28 cellular contexts compared by ENCODE assay signal in genomic region chr7:906776-907157, GRCh38. TPM values are rescaled to one million over a fixed set of nuclear protein-coding genes. Genes with fewer than 3 reads are reported as not detected.
DNase-seq lines count a peak whose midpoint lies in the region; TF ChIP-seq lines count a peak whose summit lies in the region.
"Had no signal": no experiment of that assay in that cellular context is flagged by ENCODE, and none has a peak within 500 bp of the region (broad histone marks: within the 10 kb centered on the region; RNA-seq: fewer than 3 reads in every experiment).

No MANE protein-coding gene starts in this region.

- no peak overlapping the region for H3K4ac ChIP-seq in neuronal stem cell (ENCODE audit: low read length)

- peak overlapping the region; percentile 43 for H3K23ac ChIP-seq in neuronal stem cell (ENCODE audit: low read depth, low read length, poor library complexity)

- H3K9me3 Mint-ChIP-seq in CD14-positive monocyte = no peaks in the 10 kb centered on the region
- H3K9me3 Mint-ChIP-seq: endodermal cell, immature natural killer cell, nephron progenitor cell had no signal

- no peaks in the 10 kb centered on the region for H3K27me3 Mint-ChIP-seq in CD14-positive monocyte (ENCODE audit: low read depth in 3 of 3)

- WGBS in neuronal stem cell (ENCODE audit: extremely low coverage in 2 of 2, insufficient read length in 2 of 2, insufficient replicate concordance in 1 of 2), 2 donors = no CpG with 5 or more reads among the region's 10 CpGs

- H2AK5ac ChIP-seq in neuronal stem cell (ENCODE audit: low read depth, low read length) = peak overlapping the region; percentile 97

- peaks cover 7% of the 10 kb centered on the region for H3K79me1 ChIP-seq in neuronal stem cell (ENCODE audit: low read depth, low read length)

- no peak for TF ChIP-seq CTCF in CD14-positive monocyte (IDR thresholded peaks at IDR 0.05)

- H3K27ac ChIP-seq in Karpas-422 (ENCODE audit: low read length) = no peak overlapping the region
- peak overlapping the region; percentile 82 for H3K27ac ChIP-seq in angular gyrus (ENCODE audit: low read depth, low read length)
- no peak overlapping the region for H3K27ac ChIP-seq in neuronal stem cell (replicated peaks; ENCODE audit: low read length)
- H3K27ac ChIP-seq: adrenal gland, sigmoid colon, stomach, transverse colon, VCaP had no signal

- peak overlapping the region; percentile 64 for H3K18ac ChIP-seq in neuronal stem cell (ENCODE audit: low read length)

- H3K27me3 ChIP-seq in Karpas-422 (ENCODE audit: low read length) (no peaks in the 10 kb centered on the region), neuronal stem cell (ENCODE audit: control insufficient read depth in 3 of 3, insufficient read depth in 3 of 3, low read depth in 1 of 3, low read length in 3 of 3) (peaks cover 3 to 50% (median 21%) of the 10 kb centered on the region in 3 experiments)
- H3K27me3 ChIP-seq: adrenal gland, esophagus muscularis mucosa, sigmoid colon, stomach, transverse colon had no signal

- H3K4me3 ChIP-seq in Karpas-422 (ENCODE audit: low read length) (no peak overlapping the region), neuronal stem cell (ENCODE audit: low read length in 2 of 2) (no peak overlapping the region)
- H3K4me3 ChIP-seq: adrenal gland, coronary artery, esophagus muscularis mucosa, sigmoid colon, stomach, transverse colon had no signal

- H4K8ac ChIP-seq in neuronal stem cell (ENCODE audit: low read depth, low read length) = no peak overlapping the region

- H3K36me3 ChIP-seq in Karpas-422 (ENCODE audit: insufficient read depth, low read length) = no peaks in the 10 kb centered on the region
- no peaks in the 10 kb centered on the region for H3K36me3 ChIP-seq in neuronal stem cell (replicated peaks in 1 of 2; ENCODE audit: control insufficient read depth in 2 of 2, insufficient read depth in 2 of 2, low read length in 2 of 2)
- H3K36me3 ChIP-seq: adrenal gland, transverse colon had no signal

- H2BK12ac ChIP-seq in neuronal stem cell (ENCODE audit: low read length) = no peak overlapping the region

- H2AFZ ChIP-seq in Karpas-422 (ENCODE audit: low read length) = no peak overlapping the region
- no peak overlapping the region for H2AFZ ChIP-seq in neuronal stem cell (ENCODE audit: low read length)

- no peak overlapping the region for H3K14ac ChIP-seq in neuronal stem cell (ENCODE audit: low read length)

- H4K20me1 ChIP-seq in Karpas-422 (ENCODE audit: insufficient read depth, low read depth, low read length) = 0 out of 2 replicates have a peak, but pooled peaks cover 7% of the 10 kb centered on the region

- H3K4me1 ChIP-seq in Karpas-422 (ENCODE audit: low read length) = peaks cover 16% of the 10 kb centered on the region
- H3K4me1 ChIP-seq in neuronal stem cell (ENCODE audit: control insufficient read depth in 2 of 2, insufficient read depth in 1 of 2, low read depth in 1 of 2, low read length in 2 of 2) = no peaks in the 10 kb centered on the region

- no peak overlapping the region for H2BK5ac ChIP-seq in neuronal stem cell (ENCODE audit: low read length)

- peak overlapping the region in 4 of 7 donors; percentile 46 to 80 (median 72) for H3K27ac Mint-ChIP-seq in CD14-positive monocyte
- H3K27ac Mint-ChIP-seq: endodermal cell, immature natural killer cell, nephron progenitor cell had no signal

- H3K36me3 Mint-ChIP-seq in CD14-positive monocyte = peaks cover 15 to 37% of the 10 kb centered on the region in 2 donors

- H3K79me2 ChIP-seq in Karpas-422 (ENCODE audit: low read length) = no peaks in the 10 kb centered on the region

- H3K9me2 ChIP-seq in Karpas-422 (replicated peaks; ENCODE audit: insufficient read depth, low read length) = no peaks in the 10 kb centered on the region
- H3K9me2 ChIP-seq: SK-N-SH had no signal

- H3K9ac ChIP-seq in Karpas-422 (ENCODE audit: low read length) (no peak overlapping the region), neuronal stem cell (ENCODE audit: low read depth, low read length, poor library complexity) (no peak overlapping the region)
- H3K9ac ChIP-seq: SK-N-SH had no signal

- no peak overlapping the region for H3K4me2 ChIP-seq in Karpas-422 (ENCODE audit: low read depth, low read length, poor library complexity, severe bottlenecking)
- no peak overlapping the region for H3K4me2 ChIP-seq in neuronal stem cell (ENCODE audit: insufficient read depth, low read length, poor library complexity, severe bottlenecking)
- H3K4me2 ChIP-seq: SK-N-SH had no signal

- DNase-seq in CD14-positive monocyte (ENCODE audit: low spot score) (no peak), Karpas-422 (peak; percentile 54), neuronal stem cell (ENCODE audit: low spot score) (no peak), NCI-H2029 treated with DMSO at 0.1 percent for 48 hours (lab: John Stamatoyannopoulos, UW) (no peak), retina (no peak), HT-29 (ENCODE audit: low spot score) (no peak)
- DNase-seq: activated CD4-positive, alpha-beta T cell treated with anti-CD3 and anti-CD28 coated beads, Interleukin-2, amount 50 U/mL, for 4 hours; endodermal cell; foreskin melanocyte; GDM1; GOT3; immature natural killer cell; left ventricle myocardium superior; NCI-H1048; NCI-H187; NCI-H526 treated with DMSO at 0.1 percent for 48 hours; nephron progenitor cell; RPMI8226; sigmoid colon; SK-N-SH; stimulated activated CD4-positive, alpha-beta T cell treated with anti-CD3 and anti-CD28 coated beads, Interleukin-15, amount 100 ng/mL, for 24 hours; stomach had no signal

- peaks cover 38% of the 10 kb centered on the region for H3K4me1 Mint-ChIP-seq in CD14-positive monocyte
- H3K4me1 Mint-ChIP-seq: endodermal cell had no signal

- H3K4me3 Mint-ChIP-seq in CD14-positive monocyte = no peak overlapping the region
- H3K4me3 Mint-ChIP-seq: endodermal cell, immature natural killer cell, nephron progenitor cell had no signal

- no peak overlapping the region for H2BK120ac ChIP-seq in neuronal stem cell (ENCODE audit: low read depth, low read length)

- intact Hi-C loops in CD14-positive monocyte (cut with micrococcal nuclease) = loop anchor here (10.0 kb wide), 1 partner anchor 158 kb away; no protein-coding TSS in a partner anchor

- H3K9me3 ChIP-seq in Karpas-422 (ENCODE audit: low read length) = no peaks in the 10 kb centered on the region
- no peaks in the 10 kb centered on the region for H3K9me3 ChIP-seq in neuronal stem cell (replicated peaks in 1 of 2; ENCODE audit: control insufficient read depth in 2 of 2, insufficient read depth in 1 of 2, low read depth in 1 of 2, low read length in 2 of 2)
- H3K9me3 ChIP-seq: adrenal gland, esophagus muscularis mucosa, sigmoid colon, SK-N-SH, stomach, transverse colon had no signal

- H2BK15ac ChIP-seq in neuronal stem cell (ENCODE audit: low read length) = peak overlapping the region; percentile 81

- no peak overlapping the region for H4K91ac ChIP-seq in neuronal stem cell (ENCODE audit: low read depth, low read length, poor library complexity)

RNA-seq across cellular contexts. Expression of gene GET4, which starts 30.4 kb away (rescaled TPM):
- polyA plus RNA-seq in CD14-positive monocyte = 10 to 100 TPM; 20.1 to 25.5 TPM
- total RNA-seq in Karpas-422 (2014; rRNA removed; shearing (Covaris generic); ENCODE audit: low replicate concordance) = 16.2 and 33.3 TPM in 2 replicates
- polyA plus RNA-seq in neuronal stem cell (2013, experiment 1 of 2) = 28.4 TPM
- 27.9 TPM for polyA plus RNA-seq in neuronal stem cell (2013, experiment 2 of 2)
- total RNA-seq in HT-29 (2014; rRNA removed; shearing (Covaris generic)) = 228 and 253 TPM in 2 replicates

RNA-seq across cellular contexts. Expression of gene ADAP1, which starts 47.7 kb away (rescaled TPM):
- 10 to 100 TPM; 49.1 to 72.2 TPM for polyA plus RNA-seq in CD14-positive monocyte
- total RNA-seq in Karpas-422 (2014; rRNA removed; shearing (Covaris generic); ENCODE audit: low replicate concordance) = not detected in 2 replicates
- 0.50 TPM for polyA plus RNA-seq in neuronal stem cell (2013, experiment 1 of 2)
- 0.48 TPM for polyA plus RNA-seq in neuronal stem cell (2013, experiment 2 of 2)
- 535 and 538 TPM in 2 replicates for total RNA-seq in HT-29 (2014; rRNA removed; shearing (Covaris generic))

Comparison
In these comparisons a context has a peak if more than half of its experiments do, and no peak if none do; other contexts are left out.
1. RNA of gene ADAP1, which starts 47.7 kb away (total RNA-seq): 535 to 538 TPM in HT-29; not detected in Karpas-422; every median in the first group is over 100 times any median in the second.